In the genomic region with DNA sequence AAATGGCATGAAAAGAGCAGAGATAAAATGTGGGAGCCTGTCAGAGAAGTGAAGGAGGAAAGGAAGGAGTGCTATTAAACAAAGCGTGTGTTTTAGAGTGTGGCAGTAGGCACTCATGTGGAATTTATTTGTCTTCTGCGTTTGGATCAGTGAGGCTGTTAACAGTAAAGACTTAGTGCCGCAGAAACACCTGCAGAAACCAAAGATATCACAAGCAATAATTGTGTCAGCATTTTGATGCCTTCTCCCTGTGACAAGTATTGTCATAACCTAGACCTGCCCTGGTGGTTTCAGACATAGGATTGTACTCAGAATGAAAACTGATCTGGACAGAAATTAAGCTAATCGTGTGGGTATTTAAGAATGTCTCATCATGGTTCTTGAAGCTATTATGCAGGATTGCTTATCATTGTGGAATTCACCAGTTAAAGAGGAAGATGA, we compare ENCODE assay signal across 16 cellular contexts.
A peak's percentile ranks its signal among the peaks of the same experiment; 100 is the strongest.
DNase-seq lines count a peak whose midpoint lies in the region; ATAC-seq and TF ChIP-seq lines count a peak whose summit lies in the region.
"Had no signal": no experiment of that assay in that cellular context is flagged by ENCODE, and none has a peak within 500 bp of the region (broad histone marks: within the 10 kb centered on the region; RNA-seq: fewer than 3 reads in every experiment).

No MANE protein-coding gene starts in this region.

- no peak overlapping the region for H3K9ac ChIP-seq in MM.1S (ENCODE audit: low read length)

- H3K9me3 Mint-ChIP-seq in progenitor cell of endocrine pancreas (ENCODE audit: low read depth), result no peaks in the 10 kb centered on the region
- H3K9me3 Mint-ChIP-seq: immature natural killer cell had no signal

- H3K4me1 ChIP-seq in MM.1S (ENCODE audit: low read length), result peaks cover 17% of the 10 kb centered on the region
- H3K4me1 ChIP-seq: upper lobe of right lung had no signal

- no peak overlapping the region for H3K4me3 Mint-ChIP-seq in progenitor cell of endocrine pancreas (ENCODE audit: low read depth)
- H3K4me3 Mint-ChIP-seq: activated T-cell treated with anti-CD3 and anti-CD28 coated beads, Interleukin-2, amount 50 U/mL, for 72 hours; immature natural killer cell had no signal

- H3K27me3 ChIP-seq in MM.1S (replicated peaks; ENCODE audit: insufficient read depth, low read length), result no peaks in the 10 kb centered on the region
- H3K27me3 ChIP-seq: gastroesophageal sphincter, upper lobe of right lung had no signal

- H3K36me3 Mint-ChIP-seq in progenitor cell of endocrine pancreas (ENCODE audit: insufficient read depth), result no peaks in the 10 kb centered on the region

- peak overlapping the region; percentile 25 for H3K4me2 ChIP-seq in MM.1S (ENCODE audit: low read depth, low read length)

- no peak for ATAC-seq in GM21447 (IDR thresholded peaks at IDR 0.05; ENCODE audit: unreplicated experiment)
- ATAC-seq: gastroesophageal sphincter, upper lobe of right lung had no signal

- H3K4me3 ChIP-seq in MM.1S (ENCODE audit: low read length), result no peak overlapping the region
- H3K4me3 ChIP-seq: gastroesophageal sphincter, upper lobe of right lung had no signal

- H3K27me3 Mint-ChIP-seq in progenitor cell of endocrine pancreas, result no peaks in the 10 kb centered on the region

- TF ChIP-seq CTCF in MM.1S (IDR thresholded peaks at IDR 0.05; ENCODE audit: low read length) (no peak), progenitor cell of endocrine pancreas (IDR thresholded peaks at IDR 0.05; ENCODE audit: unreplicated experiment) (no peak)

- peaks cover 32% of the 10 kb centered on the region for H3K79me2 ChIP-seq in MM.1S (ENCODE audit: low read length)

- H3K9me2 ChIP-seq in MM.1S (replicated peaks; ENCODE audit: insufficient read depth, low read length), result no peaks in the 10 kb centered on the region

- H4K20me1 ChIP-seq in MM.1S (ENCODE audit: insufficient read depth, low read length), result no peaks in the 10 kb centered on the region

- H3K36me3 ChIP-seq in MM.1S (replicated peaks; ENCODE audit: insufficient read depth, low read length), result no peaks in the 10 kb centered on the region
- H3K36me3 ChIP-seq: gastroesophageal sphincter, upper lobe of right lung had no signal

- H3K9me3 ChIP-seq in MM.1S (replicated peaks; ENCODE audit: insufficient read depth, low read length), result no peaks in the 10 kb centered on the region
- H3K9me3 ChIP-seq: gastroesophageal sphincter, upper lobe of right lung had no signal

- DNase-seq in NCI-H526 (lab: John Stamatoyannopoulos, UW) (peak; percentile 23 to 26), NCI-H526 treated with DMSO at 0.1 percent for 48 hours (lab: John Stamatoyannopoulos, UW) (no peak), MM.1S (peak; percentile 66), cerebellar cortex (ENCODE audit: low spot score) (peak; percentile 21), progenitor cell of endocrine pancreas (ENCODE audit: low spot score, unreplicated experiment) (no peak), SKM-1 treated with dmso at 0.1 percent for 144 hours (lab: John Stamatoyannopoulos, UW; ENCODE audit: unreplicated experiment) (no peak), C1 segment of cervical spinal cord (lab: John Stamatoyannopoulos, UW) (no peak)
- DNase-seq: activated T-cell treated with anti-CD3 and anti-CD28 coated beads, Interleukin-2, amount 50 U/mL, for 72 hours; effector CD8-positive, alpha-beta T cell; H7; immature natural killer cell; NCI-H524; stimulated activated CD4-positive, alpha-beta T cell treated with anti-CD3 and anti-CD28 coated beads, Interleukin-1b, Interleukin-23, amount 100 ng/mL, for 48 hours; upper lobe of right lung had no signal

- H3K27ac Mint-ChIP-seq in progenitor cell of endocrine pancreas, result peak overlapping the region; percentile 4
- H3K27ac Mint-ChIP-seq: activated T-cell treated with anti-CD3 and anti-CD28 coated beads, Interleukin-2, amount 50 U/mL, for 72 hours had no signal

- peaks cover 8% of the 10 kb centered on the region; the same call in 1 of the 2 replicates for H3F3A ChIP-seq in MM.1S (ENCODE audit: insufficient read depth, low read length)

- H3K4me1 Mint-ChIP-seq in progenitor cell of endocrine pancreas (ENCODE audit: low read depth), result peaks cover 19% of the 10 kb centered on the region

- H2AFZ ChIP-seq in MM.1S (ENCODE audit: low read length), result no peak overlapping the region

- peak overlapping the region; percentile 31; the same call in 1 of the 2 replicates for H3K27ac ChIP-seq in MM.1S (ENCODE audit: low read length)
- H3K27ac ChIP-seq: gastroesophageal sphincter, upper lobe of right lung had no signal

Comparison
In these comparisons a context has a peak if more than half of its experiments do, and no peak if none do; other contexts are left out.
1. DNase-seq: peak in NCI-H526 (2 of 2), MM.1S (single experiment) and cerebellar cortex (single experiment); none in NCI-H526 treated with DMSO at 0.1 percent for 48 hours (single experiment), progenitor cell of endocrine pancreas (single experiment), SKM-1 treated with dmso at 0.1 percent for 144 hours (single experiment) and C1 segment of cervical spinal cord (0 of 14).